Comparison of ENCODE assay signal across 9 cellular contexts in the genomic region with DNA sequence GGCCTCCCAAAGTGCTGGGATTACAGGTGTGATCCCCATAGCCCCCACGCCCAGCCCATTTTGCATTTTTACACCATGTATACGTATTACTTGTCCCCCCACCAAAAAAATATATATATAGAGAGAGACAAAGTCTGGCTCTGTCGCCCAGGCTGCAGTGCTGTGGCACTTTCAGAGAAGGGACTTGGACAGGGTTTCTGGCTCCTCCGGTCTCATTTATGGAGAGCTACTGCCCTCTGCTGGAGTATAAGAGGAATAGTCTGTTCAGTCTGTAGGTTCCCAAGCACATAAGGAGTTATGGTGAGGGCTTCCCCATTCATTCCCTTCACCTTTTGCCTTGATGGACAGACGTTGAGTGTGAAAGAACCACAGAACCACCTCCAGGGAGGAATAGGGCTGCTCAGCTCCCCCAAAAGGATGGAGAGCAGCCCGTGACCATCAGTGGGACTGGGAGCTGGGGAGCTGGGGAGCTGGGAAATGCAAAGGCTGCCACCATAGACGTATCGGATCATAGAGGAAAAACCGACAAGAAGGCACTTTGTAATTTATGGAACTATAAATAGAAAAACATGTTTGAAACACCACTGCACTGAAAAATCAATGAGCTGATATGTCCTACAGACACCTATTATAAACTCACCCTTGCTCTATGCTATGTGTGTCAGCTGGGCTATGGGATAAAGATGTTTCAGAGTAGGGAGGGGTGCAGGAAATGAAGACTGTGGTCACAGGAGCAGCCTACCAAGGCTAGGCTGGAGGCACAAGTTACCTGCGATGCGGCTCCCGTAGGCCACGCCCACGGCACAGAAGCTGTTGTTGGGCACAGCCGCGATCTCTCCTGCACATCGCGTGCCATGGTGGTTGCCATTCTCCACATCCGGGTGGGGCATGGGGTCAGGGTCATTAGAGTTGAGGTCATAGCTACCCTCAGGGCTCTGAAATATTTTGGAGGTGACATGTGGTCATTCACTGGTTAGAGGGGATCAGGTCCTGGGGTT. TPM values are rescaled to one million over a fixed set of nuclear protein-coding genes. Genes with fewer than 3 reads are reported as not detected.
DNase-seq lines count a peak whose midpoint lies in the region; ATAC-seq and TF ChIP-seq lines count a peak whose summit lies in the region.
"Had no signal": no experiment of that assay in that cellular context is flagged by ENCODE, and none has a peak within 500 bp of the region (broad histone marks: within the 10 kb centered on the region; RNA-seq: fewer than 3 reads in every experiment).

No MANE protein-coding gene starts in this region.

- peak; percentile 75 for TF ChIP-seq CTCF in HFF-Myc (IDR thresholded peaks at IDR 0.05; ENCODE audit: low read depth, low read length, missing control alignments)

- H3K4me1 Mint-ChIP-seq in T-cell: peaks cover 40 to 55% (median 46%) of the 10 kb centered on the region in 3 donors

- H3K4me3 Mint-ChIP-seq in T-cell: peak overlapping the region in 1 of 3 donors; percentile 34
- H3K4me3 Mint-ChIP-seq: stimulated activated naive CD8-positive, alpha-beta T cell treated with anti-CD3 and anti-CD28 coated beads, Interleukin-15, Interleukin-2, amounts not matched to agents 100 ng/mL and 50 ng/mL, for 24 hours had no signal

- H3K4me3 ChIP-seq in HFF-Myc (replicated peaks; ENCODE audit: low read depth, low read length): no peak overlapping the region

- no peaks in the 10 kb centered on the region for H3K27me3 Mint-ChIP-seq in T-cell
- H3K27me3 Mint-ChIP-seq: stimulated activated naive CD8-positive, alpha-beta T cell treated with anti-CD3 and anti-CD28 coated beads, Interleukin-15, Interleukin-2, amounts not matched to agents 100 ng/mL and 50 ng/mL, for 24 hours had no signal

- CTCF ChIA-PET in T-cell (lab: Charles Lee): interaction anchor here (0.6 to 2.9 kb wide), 20 partner anchors 8 to 494 kb away, joined by 3 to 38 read pairs (median 5); a partner anchor contains a TSS

- DNase-seq in DMS79 treated with DMSO at 0.1 percent for 48 hours (lab: John Stamatoyannopoulos, UW) (peak; percentile 92), HFF-Myc (ENCODE audit: extremely low read depth, low read depth) (peak; percentile 53), NCI-H1930 (lab: John Stamatoyannopoulos, UW) (peak; percentile 51 to 59), T-cell (peak in 31 of 34 experiments; percentile 16 to 60 (median 34)), cerebellar cortex (ENCODE audit: low spot score) (peak; percentile 91), kidney glomerular epithelial cell (lab: John Stamatoyannopoulos, UW) (peak; percentile 76)
- DNase-seq in stimulated activated CD8-positive, alpha-beta memory T cell treated with anti-CD3 and anti-CD28 coated beads, Interleukin-4, amount 100 ng/mL, for 48 hours: peak; percentile 50

- peaks cover 55% of the 10 kb centered on the region for H3K36me3 Mint-ChIP-seq in T-cell

- H3K9me3 Mint-ChIP-seq in T-cell: no peaks in the 10 kb centered on the region
- H3K9me3 Mint-ChIP-seq: stimulated activated naive CD8-positive, alpha-beta T cell treated with anti-CD3 and anti-CD28 coated beads, Interleukin-15, Interleukin-2, amounts not matched to agents 100 ng/mL and 50 ng/mL, for 24 hours had no signal

- POLR2A ChIA-PET in T-cell (lab: Charles Lee): interaction anchor here (0.5 to 0.9 kb wide), 4 partner anchors 41 to 406 kb away, joined by 3 to 5 read pairs (median 4); no protein-coding TSS in a partner anchor

- H3K27ac Mint-ChIP-seq in T-cell: peak overlapping the region; percentile 80 to 84

- ATAC-seq in T-cell (replicated peaks in 1 of 4) (peak; percentile 59 to 68 (median 62)), GM19467 (IDR thresholded peaks at IDR 0.05; ENCODE audit: unreplicated experiment) (no peak)

RNA-seq across cellular contexts. Expression of a gene that starts 5.2 kb away (rescaled TPM):
- total RNA-seq in T-cell: 100 to 1,000 TPM; 300 to 368 (median 336) TPM

RNA-seq across cellular contexts. Expression of a gene that starts 5.8 kb away (rescaled TPM):
- total RNA-seq in T-cell: 10 to 100 TPM; 21.6 to 31.7 (median 30.5) TPM

RNA-seq across cellular contexts. Expression of a gene that starts 27.5 kb away (rescaled TPM):
- total RNA-seq in T-cell: 10 to 100 TPM in 4 of 5 donors, 1 to 10 TPM in 1; 8.5 to 19.7 (median 13.4) TPM

RNA-seq across cellular contexts. Expression of a gene that starts 48.1 kb away (rescaled TPM):
- total RNA-seq in T-cell: 100 to 1,000 TPM in 2 of 5 donors, 10 to 100 TPM in 3; 46.3 to 110 (median 59.5) TPM

Comparison
In these comparisons a context has a peak if more than half of its experiments do, and no peak if none do; other contexts are left out.
1. DNase-seq: peak in every context shown above with its lines; median percentile 92 in DMS79 treated with DMSO at 0.1 percent for 48 hours; 91 in cerebellar cortex; 76 in kidney glomerular epithelial cell; 55 in NCI-H1930; 53 in HFF-Myc; 50 in stimulated activated CD8-positive, alpha-beta memory T cell treated with anti-CD3 and anti-CD28 coated beads, Interleukin-4, amount 100 ng/mL, for 48 hours; 34 in T-cell.